Comparison of ENCODE assay signal across 12 cellular contexts in the genomic region with DNA sequence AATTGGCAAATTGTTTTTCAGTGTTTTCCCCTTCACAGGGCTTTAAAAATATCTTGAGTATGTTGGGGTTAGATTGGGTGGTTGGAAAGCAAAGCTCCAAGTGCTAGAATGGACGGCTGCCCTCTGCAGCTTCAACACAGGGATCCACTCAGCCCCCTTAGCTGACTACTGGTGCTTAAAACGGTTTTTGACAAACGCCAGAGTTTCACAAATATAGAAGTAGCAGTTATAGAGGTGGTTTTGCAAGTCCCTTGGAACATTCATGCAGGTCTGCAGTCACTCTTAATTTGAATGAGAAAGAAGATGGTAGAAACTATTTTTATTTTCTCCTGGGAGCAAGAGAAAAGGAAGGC.
A peak's percentile ranks its signal among the peaks of the same experiment; 100 is the strongest.
DNase-seq lines count a peak whose midpoint lies in the region; ATAC-seq, FAIRE-seq and TF ChIP-seq lines count a peak whose summit lies in the region.
"Had no signal": no experiment of that assay in that cellular context is flagged by ENCODE, and none has a peak within 500 bp of the region (broad histone marks: within the 10 kb centered on the region; RNA-seq: fewer than 3 reads in every experiment).

No MANE protein-coding gene starts in this region.

- H3K27me3 ChIP-seq in astrocyte (ENCODE audit: insufficient read depth, low read length) (no peaks in the 10 kb centered on the region), vagina (no peaks in the 10 kb centered on the region)

- H3K9ac ChIP-seq in astrocyte (ENCODE audit: low read length) = peak overlapping the region; percentile 69

- H3K27me3 Mint-ChIP-seq in natural killer cell (ENCODE audit: low read depth in 2 of 2) (no peaks in the 10 kb centered on the region), astrocyte (ENCODE audit: low read depth, unreplicated experiment) (no peaks in the 10 kb centered on the region)
- H3K27me3 Mint-ChIP-seq in natural killer cell treated with Interleukin-12 subunit alpha and Interleukin-12 subunit beta and Interleukin-15 and Interleukin-18, amount 100 ng/mL, for 72 hours = no peaks in the 10 kb centered on the region
- no peaks in the 10 kb centered on the region for H3K27me3 Mint-ChIP-seq in effector memory CD8-positive, alpha-beta T cell

- H3K4me1 ChIP-seq in astrocyte (ENCODE audit: insufficient read depth, low read length) (peaks cover 47% of the 10 kb centered on the region), vagina (peaks cover 89% of the 10 kb centered on the region)

- H3K36me3 ChIP-seq in astrocyte (ENCODE audit: insufficient read depth, low read length) (no peaks in the 10 kb centered on the region), vagina (no peaks in the 10 kb centered on the region)

- no peak overlapping the region for H2AFZ ChIP-seq in astrocyte (ENCODE audit: low read depth, low read length)

- ATAC-seq in natural killer cell = peak in 1 of 3 donors; percentile 12
- no peak for ATAC-seq in natural killer cell treated with Interleukin-12 subunit alpha and Interleukin-12 subunit beta and Interleukin-15 and Interleukin-18, amount 100 ng/mL, for 72 hours
- ATAC-seq in effector memory CD8-positive, alpha-beta T cell (replicated peaks) = no peak
- no peak for ATAC-seq in HG03097 (IDR thresholded peaks at IDR 0.05; ENCODE audit: low FRiP score, unreplicated experiment)

- H3K4me3 Mint-ChIP-seq in natural killer cell (no peak overlapping the region), astrocyte (ENCODE audit: unreplicated experiment) (peak overlapping the region; percentile 23)
- H3K4me3 Mint-ChIP-seq in natural killer cell treated with Interleukin-12 subunit alpha and Interleukin-12 subunit beta and Interleukin-15 and Interleukin-18, amount 100 ng/mL, for 72 hours = no peak overlapping the region
- H3K4me3 Mint-ChIP-seq in effector memory CD8-positive, alpha-beta T cell = no peak overlapping the region
- H3K4me3 Mint-ChIP-seq: T-helper 1 cell treated with Interleukin-12 subunit alpha and Interleukin-12 subunit beta and Interleukin-4 antibody, amounts not matched to agents 30 μg/mL and 1 μg/mL, for 36 hours had no signal

- no peak for DNase-seq in natural killer cell
- DNase-seq in natural killer cell treated with Interleukin-12 subunit alpha and Interleukin-12 subunit beta and Interleukin-15 and Interleukin-18, amount 100 ng/mL, for 72 hours (ENCODE audit: low spot score) = no peak
- no peak for DNase-seq in astrocyte (ENCODE audit: low read depth)
- peak; percentile 61 for DNase-seq in left kidney (ENCODE audit: low read depth, low spot score)
- DNase-seq in vagina (ENCODE audit: extremely low spot score in 2 of 2) = no peak
- DNase-seq in dermis blood vessel endothelial cell = no peak
- no peak for DNase-seq in effector memory CD8-positive, alpha-beta T cell
- DNase-seq: activated naive CD4-positive, alpha-beta T cell treated with Interleukin-2 at 50 U/mL for 16 hours; NCI-H1694 treated with DMSO at 0.1 percent for 48 hours had no signal

- no peak for FAIRE-seq in astrocyte (lab: Jason Lieb, UNC)
- FAIRE-seq: small intestine had no signal

- H3K27ac ChIP-seq in astrocyte (ENCODE audit: low read depth, low read length) = peak overlapping the region; percentile 91
- peak overlapping the region; percentile 56 for H3K27ac ChIP-seq in vagina

- no peak for TF ChIP-seq POLR2A in vagina (IDR thresholded peaks at IDR 0.05)

- peak overlapping the region; percentile 82 for H3K4me2 ChIP-seq in astrocyte (ENCODE audit: low read length)

- TF ChIP-seq CTCF in natural killer cell (IDR thresholded peaks at IDR 0.05) (no peak), astrocyte (IDR thresholded peaks at IDR 0.05; ENCODE audit: insufficient read depth, low read depth, low read length) (no peak), vagina (IDR thresholded peaks at IDR 0.05) (no peak)

- H3K27ac Mint-ChIP-seq in natural killer cell (peak overlapping the region; percentile 70 to 80), astrocyte (ENCODE audit: unreplicated experiment) (peak overlapping the region; percentile 93)
- H3K27ac Mint-ChIP-seq in natural killer cell treated with Interleukin-12 subunit alpha and Interleukin-12 subunit beta and Interleukin-15 and Interleukin-18, amount 100 ng/mL, for 72 hours = no peak overlapping the region
- H3K27ac Mint-ChIP-seq in effector memory CD8-positive, alpha-beta T cell = peak overlapping the region in 1 of 2 donors; percentile 81
- H3K27ac Mint-ChIP-seq: T-helper 1 cell treated with Interleukin-12 subunit alpha and Interleukin-12 subunit beta and Interleukin-4 antibody, amounts not matched to agents 30 μg/mL and 1 μg/mL, for 36 hours had no signal

- peak overlapping the region; percentile 53 for H3K4me3 ChIP-seq in astrocyte (ENCODE audit: insufficient read depth, low read depth, low read length)
- H3K4me3 ChIP-seq in vagina = peak overlapping the region in 1 of 2 donors; percentile 8

- H3K36me3 Mint-ChIP-seq in natural killer cell (no peaks in the 10 kb centered on the region), astrocyte (ENCODE audit: low read depth, unreplicated experiment) (peaks cover 2% of the 10 kb centered on the region)
- H3K36me3 Mint-ChIP-seq in natural killer cell treated with Interleukin-12 subunit alpha and Interleukin-12 subunit beta and Interleukin-15 and Interleukin-18, amount 100 ng/mL, for 72 hours = no peaks in the 10 kb centered on the region
- H3K36me3 Mint-ChIP-seq in effector memory CD8-positive, alpha-beta T cell (ENCODE audit: insufficient read depth) = peaks cover 6% of the 10 kb centered on the region

- intact Hi-C loops in natural killer cell (cut with micrococcal nuclease) (no loop called here), vagina (cut with DNase I) (no loop called here)

- peaks cover 11% of the 10 kb centered on the region for H4K20me1 ChIP-seq in astrocyte (ENCODE audit: insufficient read depth, low read length)

- H3K9me3 Mint-ChIP-seq in natural killer cell (no peaks in the 10 kb centered on the region), astrocyte (ENCODE audit: unreplicated experiment) (no peaks in the 10 kb centered on the region)
- no peaks in the 10 kb centered on the region for H3K9me3 Mint-ChIP-seq in natural killer cell treated with Interleukin-12 subunit alpha and Interleukin-12 subunit beta and Interleukin-15 and Interleukin-18, amount 100 ng/mL, for 72 hours
- H3K9me3 Mint-ChIP-seq in effector memory CD8-positive, alpha-beta T cell = no peaks in the 10 kb centered on the region
- H3K9me3 Mint-ChIP-seq: T-helper 1 cell treated with Interleukin-12 subunit alpha and Interleukin-12 subunit beta and Interleukin-4 antibody, amounts not matched to agents 30 μg/mL and 1 μg/mL, for 36 hours had no signal

- H3K4me1 Mint-ChIP-seq in natural killer cell = peaks cover 65 to 76% of the 10 kb centered on the region in 2 donors
- H3K4me1 Mint-ChIP-seq in natural killer cell treated with Interleukin-12 subunit alpha and Interleukin-12 subunit beta and Interleukin-15 and Interleukin-18, amount 100 ng/mL, for 72 hours (ENCODE audit: low read depth in 2 of 2) = peaks cover 43 to 47% of the 10 kb centered on the region in 2 donors
- peaks cover 51% of the 10 kb centered on the region for H3K4me1 Mint-ChIP-seq in astrocyte (ENCODE audit: low read depth, unreplicated experiment)
- H3K4me1 Mint-ChIP-seq in effector memory CD8-positive, alpha-beta T cell (ENCODE audit: low read depth in 2 of 2) = peaks cover 44 to 62% of the 10 kb centered on the region in 2 donors

- H3K9me3 ChIP-seq in astrocyte (ENCODE audit: insufficient read depth, low read depth, low read length) (no peaks in the 10 kb centered on the region), vagina (no peaks in the 10 kb centered on the region)

- peaks cover 86% of the 10 kb centered on the region for H3K79me2 ChIP-seq in astrocyte (ENCODE audit: insufficient read depth, low read length)

Comparison
In these comparisons a context has a peak if more than half of its experiments do, and no peak if none do; other contexts are left out.
1. H3K27ac Mint-ChIP-seq: peak in natural killer cell (2 of 2) and astrocyte (single experiment); none in natural killer cell treated with Interleukin-12 subunit alpha and Interleukin-12 subunit beta and Interleukin-15 and Interleukin-18, amount 100 ng/mL, for 72 hours (0 of 2).